In genomic region chr2:224882291-224883171, GRCh38 we compare ENCODE assay signal across 10 cellular contexts.
A peak's percentile ranks its signal among the peaks of the same experiment; 100 is the strongest.
DNase-seq lines count a peak whose midpoint lies in the region; ATAC-seq and TF ChIP-seq lines count a peak whose summit lies in the region.
"Had no signal": no experiment of that assay in that cellular context is flagged by ENCODE, and none has a peak within 500 bp of the region (broad histone marks: within the 10 kb centered on the region; RNA-seq: fewer than 3 reads in every experiment).

No MANE protein-coding gene starts in this region.

- DNase-seq in CD8-positive, alpha-beta memory T cell = no peak
- DNase-seq in HPDE6-E6E7 (ENCODE audit: extremely low spot score) = peak; percentile 42
- DNase-seq in ascending aorta (ENCODE audit: low spot score in 2 of 2) = no peak
- no peak for DNase-seq in naive thymus-derived CD4-positive, alpha-beta T cell
- DNase-seq in HAP-1 (ENCODE audit: low spot score in 2 of 2) = no peak
- no peak for DNase-seq in cerebellar cortex (ENCODE audit: low spot score)
- DNase-seq: ovary had no signal

- in situ Hi-C loops in HAP-1 (cut with MboI; ENCODE audit: low sequenced_read_pairs) = no loop called here

- peak overlapping the region in 6 of 8 donors; percentile 23 to 65 (median 49) for H3K27ac Mint-ChIP-seq in CD8-positive, alpha-beta memory T cell
- peak overlapping the region; percentile 25 to 90 (median 57) for H3K27ac Mint-ChIP-seq in naive thymus-derived CD4-positive, alpha-beta T cell

- H3K27me3 Mint-ChIP-seq in CD8-positive, alpha-beta memory T cell = no peaks in the 10 kb centered on the region
- no peaks in the 10 kb centered on the region for H3K27me3 Mint-ChIP-seq in naive thymus-derived CD4-positive, alpha-beta T cell

- no peaks in the 10 kb centered on the region for H3K27me3 ChIP-seq in CD8-positive, alpha-beta memory T cell (ENCODE audit: insufficient read depth, low read length, poor library complexity, severe bottlenecking)
- H3K27me3 ChIP-seq in ascending aorta (no peaks in the 10 kb centered on the region), HAP-1 (ENCODE audit: low read depth) (no peaks in the 10 kb centered on the region; the same call in 1 of the 2 replicates)
- H3K27me3 ChIP-seq in naive thymus-derived CD4-positive, alpha-beta T cell (ENCODE audit: control insufficient read depth in 2 of 2, insufficient read depth in 2 of 2, low read length in 2 of 2) = no peaks in the 10 kb centered on the region
- H3K27me3 ChIP-seq: ovary had no signal

- peaks cover 19% of the 10 kb centered on the region for H3K4me1 ChIP-seq in CD8-positive, alpha-beta memory T cell (ENCODE audit: insufficient read depth, low read length)
- peaks cover 0 to 14% of the 10 kb centered on the region in 2 donors for H3K4me1 ChIP-seq in ascending aorta
- H3K4me1 ChIP-seq in naive thymus-derived CD4-positive, alpha-beta T cell (ENCODE audit: control insufficient read depth in 2 of 2, insufficient read depth in 2 of 2, low read length in 2 of 2) = peaks cover 8 to 9% of the 10 kb centered on the region in 2 donors
- no peaks in the 10 kb centered on the region for H3K4me1 ChIP-seq in HAP-1

- no peak overlapping the region for H3K4me3 ChIP-seq in CD8-positive, alpha-beta memory T cell (ENCODE audit: low read length)
- no peak overlapping the region for H3K4me3 ChIP-seq in ascending aorta
- H3K4me3 ChIP-seq in naive thymus-derived CD4-positive, alpha-beta T cell (ENCODE audit: low read length) = no peak overlapping the region
- H3K4me3 ChIP-seq in HAP-1 = no peak overlapping the region
- H3K4me3 ChIP-seq: ovary had no signal

- POLR2A ChIA-PET in CD8-positive, alpha-beta memory T cell (lab: Charles Lee) = no interaction called here
- POLR2A ChIA-PET in naive thymus-derived CD4-positive, alpha-beta T cell (lab: Charles Lee) = interaction anchor here (0.9 kb wide), 1 partner anchor 119 kb away, joined by 3 read pairs; no protein-coding TSS in a partner anchor

- CTCF ChIA-PET in CD8-positive, alpha-beta memory T cell (lab: Charles Lee) = interaction anchor here (0.9 kb wide), 1 partner anchor 112 kb away, joined by 3 read pairs; no protein-coding TSS in a partner anchor
- CTCF ChIA-PET in naive thymus-derived CD4-positive, alpha-beta T cell (lab: Charles Lee) = interaction anchor here (0.6 kb wide), 1 partner anchor 148 kb away, joined by 3 read pairs; no protein-coding TSS in a partner anchor

- no peak for TF ChIP-seq CTCF in ascending aorta (IDR thresholded peaks at IDR 0.05)

- H3K4me1 Mint-ChIP-seq in CD8-positive, alpha-beta memory T cell = peaks cover 42 to 58% (median 58%) of the 10 kb centered on the region in 3 donors
- peaks cover 30 to 56% (median 45%) of the 10 kb centered on the region in 7 donors for H3K4me1 Mint-ChIP-seq in naive thymus-derived CD4-positive, alpha-beta T cell

- H3K4me3 Mint-ChIP-seq in CD8-positive, alpha-beta memory T cell = peak overlapping the region in 1 of 7 donors; percentile 3
- H3K4me3 Mint-ChIP-seq in naive thymus-derived CD4-positive, alpha-beta T cell = peak overlapping the region in 1 of 10 donors; percentile 30

- peaks cover 15 to 91% (median 28%) of the 10 kb centered on the region in 3 donors for H3K36me3 Mint-ChIP-seq in CD8-positive, alpha-beta memory T cell
- H3K36me3 Mint-ChIP-seq in naive thymus-derived CD4-positive, alpha-beta T cell = peaks cover 22 to 84% (median 69%) of the 10 kb centered on the region in 5 donors

- ATAC-seq in naive thymus-derived CD4-positive, alpha-beta T cell = peak; percentile 70
- no peak for ATAC-seq in HG03565 (IDR thresholded peaks at IDR 0.05; ENCODE audit: unreplicated experiment)
- ATAC-seq in GM21717 (IDR thresholded peaks at IDR 0.05; ENCODE audit: unreplicated experiment) = no peak

- peaks cover 41% of the 10 kb centered on the region for H3K36me3 ChIP-seq in CD8-positive, alpha-beta memory T cell (ENCODE audit: insufficient read depth, low read length)
- H3K36me3 ChIP-seq in ascending aorta = no peaks in the 10 kb centered on the region
- peaks cover 30 to 77% (median 34%) of the 10 kb centered on the region in 3 experiments for H3K36me3 ChIP-seq in naive thymus-derived CD4-positive, alpha-beta T cell (ENCODE audit: control insufficient read depth in 2 of 3, insufficient read depth in 3 of 3, low read length in 3 of 3)
- no peaks in the 10 kb centered on the region for H3K36me3 ChIP-seq in HAP-1 (replicated peaks)
- H3K36me3 ChIP-seq: ovary had no signal

- H3K9me3 ChIP-seq in CD8-positive, alpha-beta memory T cell (ENCODE audit: low read length) = no peaks in the 10 kb centered on the region
- H3K9me3 ChIP-seq in ascending aorta = no peaks in the 10 kb centered on the region
- no peaks in the 10 kb centered on the region for H3K9me3 ChIP-seq in naive thymus-derived CD4-positive, alpha-beta T cell (ENCODE audit: control insufficient read depth in 2 of 3, low read length in 3 of 3)
- H3K9me3 ChIP-seq in HAP-1 = no peaks in the 10 kb centered on the region
- H3K9me3 ChIP-seq: ovary had no signal

- no peaks in the 10 kb centered on the region for H3K9me3 Mint-ChIP-seq in CD8-positive, alpha-beta memory T cell
- peaks cover 0 to 2% (median 0%) of the 10 kb centered on the region in 11 donors for H3K9me3 Mint-ChIP-seq in naive thymus-derived CD4-positive, alpha-beta T cell
- H3K9me3 Mint-ChIP-seq: T-helper 2 cell treated with Interferon-gamma antibody and Interleukin-4, amounts not matched to agents 5 μg/mL and 100 μg/mL, for 36 hours had no signal

- intact Hi-C loops in ascending aorta (cut with DNase I) = loop anchor here (5.0 kb wide), 1 partner anchor 120 kb away; no protein-coding TSS in a partner anchor
- intact Hi-C loops in naive thymus-derived CD4-positive, alpha-beta T cell (cut with micrococcal nuclease) = no loop called here

- H3K27ac ChIP-seq in CD8-positive, alpha-beta memory T cell (ENCODE audit: low read depth, low read length) = no peak overlapping the region
- H3K27ac ChIP-seq in ascending aorta = peak overlapping the region; percentile 39 to 53
- H3K27ac ChIP-seq in naive thymus-derived CD4-positive, alpha-beta T cell (ENCODE audit: low read depth, low read length) = no peak overlapping the region
- H3K27ac ChIP-seq: ovary had no signal

Comparison
In these comparisons a context has a peak if more than half of its experiments do, and no peak if none do; other contexts are left out.
1. H3K27ac ChIP-seq: peak in ascending aorta (2 of 2); none in CD8-positive, alpha-beta memory T cell (single experiment) and naive thymus-derived CD4-positive, alpha-beta T cell (single experiment).